ENCODE assay signal across 16 cellular contexts in the genomic region with DNA sequence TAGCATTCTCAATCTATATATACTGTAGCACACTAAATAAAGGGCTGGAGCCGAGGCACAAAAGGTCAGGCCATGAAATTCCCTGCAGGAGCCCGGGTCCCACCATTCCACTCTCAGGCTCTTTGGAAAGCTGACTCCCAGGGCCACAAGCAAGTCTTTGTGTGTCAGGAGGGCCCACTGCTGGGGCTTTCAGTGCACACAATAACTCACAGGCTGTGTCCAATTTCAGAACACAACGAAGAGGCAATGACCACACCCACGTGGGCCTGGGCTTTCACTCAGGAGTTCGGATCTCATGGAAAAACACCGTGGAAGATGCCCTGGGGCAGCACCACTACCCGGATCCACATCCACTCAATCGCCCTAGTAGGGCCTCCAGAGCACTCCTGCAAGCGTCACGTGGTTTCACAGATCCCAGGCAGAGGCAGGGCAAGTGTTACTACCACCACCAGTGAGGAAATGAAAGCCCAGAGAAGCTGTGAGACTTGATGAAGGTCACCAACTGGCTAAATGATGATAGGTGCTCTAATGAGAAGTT.
DNase-seq lines count a peak whose midpoint lies in the region; ATAC-seq, FAIRE-seq and TF ChIP-seq lines count a peak whose summit lies in the region.
"Had no signal": no experiment of that assay in that cellular context is flagged by ENCODE, and none has a peak within 500 bp of the region (broad histone marks: within the 10 kb centered on the region; RNA-seq: fewer than 3 reads in every experiment).

No MANE protein-coding gene starts in this region.

- intact Hi-C loops in posterior cingulate gyrus (cut with DNase I) = loop anchor here (10.0 kb wide), 1 partner anchor 58 kb away; the partner anchor contains the start of gene COBL

- TF ChIP-seq CTCF in MM.1S (IDR thresholded peaks at IDR 0.05; ENCODE audit: low read length) = no peak

- no peak for FAIRE-seq in urothelium cell line (lab: Jason Lieb, UNC)
- FAIRE-seq: endometrium, GM12892, RCC 7860 had no signal

- H3K9ac ChIP-seq in HUES64 (ENCODE audit: low read depth, low read length) = peak overlapping the region; percentile 19; the same call in 1 of the 2 replicates
- no peak overlapping the region for H3K9ac ChIP-seq in iPS-20b (ENCODE audit: low read depth, low read length)
- no peak overlapping the region for H3K9ac ChIP-seq in MM.1S (ENCODE audit: low read length)
- H3K9ac ChIP-seq: GM23248 had no signal

- H3K4me3 ChIP-seq in HUES64 (ENCODE audit: low read length) (no peak overlapping the region), iPS-20b (ENCODE audit: low read length) (no peak overlapping the region), MM.1S (ENCODE audit: low read length) (no peak overlapping the region)
- H3K4me3 ChIP-seq: GM23248 had no signal

- H3K27ac ChIP-seq in HUES64 (ENCODE audit: low read depth, low read length) = peak overlapping the region; percentile 33
- H3K27ac ChIP-seq in iPS-20b (ENCODE audit: low read length) = peak overlapping the region; percentile 46
- no peak overlapping the region for H3K27ac ChIP-seq in MM.1S (ENCODE audit: low read length)
- H3K27ac ChIP-seq: GM23248 had no signal

- H3K9me3 ChIP-seq in HUES64 (ENCODE audit: insufficient read depth, low read depth, low read length) = no peaks in the 10 kb centered on the region
- H3K9me3 ChIP-seq in iPS-20b (ENCODE audit: insufficient read depth, low read depth, low read length) = no peaks in the 10 kb centered on the region
- no peaks in the 10 kb centered on the region for H3K9me3 ChIP-seq in MM.1S (replicated peaks; ENCODE audit: insufficient read depth, low read length)
- H3K9me3 ChIP-seq: BE2C had no signal

- H3K4me1 ChIP-seq in HUES64 (ENCODE audit: insufficient read depth, low read length) (peaks cover 10% of the 10 kb centered on the region; the same call in 1 of the 2 replicates), iPS-20b (ENCODE audit: insufficient read depth, low read length) (peaks cover 14% of the 10 kb centered on the region), MM.1S (ENCODE audit: low read length) (no peaks in the 10 kb centered on the region)
- H3K4me1 ChIP-seq: BE2C had no signal

- H3F3A ChIP-seq in MM.1S (ENCODE audit: insufficient read depth, low read length) = no peaks in the 10 kb centered on the region

- H3K27me3 ChIP-seq in HUES64 (ENCODE audit: insufficient read depth, low read length) (no peaks in the 10 kb centered on the region), iPS-20b (ENCODE audit: insufficient read depth, low read length) (no peaks in the 10 kb centered on the region), MM.1S (replicated peaks; ENCODE audit: insufficient read depth, low read length) (no peaks in the 10 kb centered on the region)
- H3K27me3 ChIP-seq: BE2C had no signal

- no peaks in the 10 kb centered on the region for H3K79me2 ChIP-seq in MM.1S (ENCODE audit: low read length)

- no peak overlapping the region for H2AFZ ChIP-seq in MM.1S (ENCODE audit: low read length)
- H2AFZ ChIP-seq: GM23248 had no signal

- no peak overlapping the region for H3K4me2 ChIP-seq in MM.1S (ENCODE audit: low read depth, low read length)

- H3K36me3 ChIP-seq in HUES64 (ENCODE audit: insufficient read depth, low read length) (no peaks in the 10 kb centered on the region), iPS-20b (ENCODE audit: insufficient read depth, low read depth, low read length) (no peaks in the 10 kb centered on the region), MM.1S (replicated peaks; ENCODE audit: insufficient read depth, low read length) (no peaks in the 10 kb centered on the region)
- H3K36me3 ChIP-seq: BE2C had no signal

- 80% methylated on average over 10 of the region's 10 CpGs for WGBS in HUES64

- H4K20me1 ChIP-seq in MM.1S (ENCODE audit: insufficient read depth, low read length) = no peaks in the 10 kb centered on the region

- ATAC-seq in HG02623 (IDR thresholded peaks at IDR 0.05; ENCODE audit: unreplicated experiment) = no peak
- ATAC-seq: activated T-helper 17 cell treated with anti-CD3 and anti-CD28 coated beads, Interleukin-2, amount 50 U/mL, for 72 hours had no signal

- DNase-seq in anterior cingulate cortex (lab: John Stamatoyannopoulos, UW) (peak in 44 of 58 donors; percentile 23 to 88 (median 66)), posterior cingulate gyrus (peak in 7 of 10 donors; percentile 46 to 95 (median 69)), urothelium cell line (ENCODE audit: low spot score) (no peak), MM.1S (no peak)
- DNase-seq in stimulated activated naive CD4-positive, alpha-beta T cell treated with Interleukin-2 at 50 U/mL for 16 hours (lab: John Stamatoyannopoulos, UW) = no peak
- DNase-seq: activated CD4-positive, alpha-beta T cell treated with anti-CD3 and anti-CD28 coated beads, Interleukin-2, amount 10 ng/mL, durations not matched to agents 24 days and 14 days; BE2C; EL had no signal

- no peaks in the 10 kb centered on the region for H3K9me2 ChIP-seq in MM.1S (replicated peaks; ENCODE audit: insufficient read depth, low read length)

Comparison
In these comparisons a context has a peak if more than half of its experiments do, and no peak if none do; other contexts are left out.
1. DNase-seq: peak in anterior cingulate cortex (44 of 58) and posterior cingulate gyrus (7 of 10); none in urothelium cell line (single experiment), MM.1S (single experiment) and stimulated activated naive CD4-positive, alpha-beta T cell treated with Interleukin-2 at 50 U/mL for 16 hours (single experiment).